Comparison of ENCODE assay signal across 25 cellular contexts in the genomic region with DNA sequence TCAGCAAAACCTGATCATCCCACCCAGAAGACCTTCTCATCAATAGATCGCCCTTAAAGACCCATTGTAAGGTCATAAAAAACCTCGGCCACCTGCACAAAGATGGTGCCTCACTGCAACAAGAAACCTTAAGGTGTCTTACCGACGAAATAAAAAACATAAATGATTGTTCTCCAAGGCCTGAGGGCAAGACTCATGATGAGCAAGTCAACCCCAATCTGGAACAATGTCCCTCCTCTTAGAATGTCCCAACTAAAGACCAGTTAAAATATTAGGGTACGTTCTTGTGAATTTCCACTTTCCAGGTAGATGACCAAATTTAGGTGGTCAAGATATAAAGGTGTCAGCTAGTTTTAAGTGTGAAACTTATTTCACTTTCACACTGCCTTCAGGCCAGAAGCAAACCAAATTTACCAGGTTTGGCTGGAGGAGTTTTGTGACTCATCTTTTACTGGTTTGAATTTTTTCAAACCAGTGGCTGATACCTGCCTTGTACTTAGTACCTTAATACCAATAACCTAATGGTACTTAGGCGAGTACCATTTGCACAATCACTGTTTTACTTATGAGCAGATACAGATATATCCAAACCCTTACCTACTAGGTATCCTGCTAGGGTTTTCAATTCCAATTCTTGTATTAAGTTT. TPM values are rescaled to one million over a fixed set of nuclear protein-coding genes. Genes with fewer than 3 reads are reported as not detected.
DNase-seq lines count a peak whose midpoint lies in the region; ATAC-seq and TF ChIP-seq lines count a peak whose summit lies in the region.
"Had no signal": no experiment of that assay in that cellular context is flagged by ENCODE, and none has a peak within 500 bp of the region (broad histone marks: within the 10 kb centered on the region; RNA-seq: fewer than 3 reads in every experiment).

No MANE protein-coding gene starts in this region.

- no peaks in the 10 kb centered on the region for H4K20me1 ChIP-seq in PC-3 (ENCODE audit: low read length)

- CTCF ChIA-PET in PC-3 (lab: Charles Lee) = no interaction called here

- H3K4me3 Mint-ChIP-seq in stimulated activated naive CD8-positive, alpha-beta T cell treated with anti-CD3 and anti-CD28 coated beads, Interleukin-15, Interleukin-2, amounts not matched to agents 100 ng/mL and 50 ng/mL, for 24 hours = no peak overlapping the region
- no peak overlapping the region for H3K4me3 Mint-ChIP-seq in immature natural killer cell
- no peak overlapping the region for H3K4me3 Mint-ChIP-seq in CD14-positive monocyte
- H3K4me3 Mint-ChIP-seq: activated CD8-positive, alpha-beta memory T cell treated with anti-CD3 and anti-CD28 coated beads, Interleukin-2, amount 10 ng/mL, durations not matched to agents 7 days and 5 days; effector memory CD8-positive, alpha-beta T cell had no signal

- no peaks in the 10 kb centered on the region for H3K79me2 ChIP-seq in PC-3 (ENCODE audit: low read length)
- H3K79me2 ChIP-seq: parathyroid adenoma had no signal

- H3K27ac Mint-ChIP-seq in stimulated activated naive CD8-positive, alpha-beta T cell treated with anti-CD3 and anti-CD28 coated beads, Interleukin-15, Interleukin-2, amounts not matched to agents 100 ng/mL and 50 ng/mL, for 24 hours = peak overlapping the region; percentile 5
- H3K27ac Mint-ChIP-seq in immature natural killer cell (peak overlapping the region in 4 of 6 donors; percentile 28 to 77 (median 54)), CD14-positive monocyte (no peak overlapping the region)

- intact Hi-C loops in PC-3 (cut with micrococcal nuclease) = no loop called here
- intact Hi-C loops in CD14-positive monocyte (cut with micrococcal nuclease) = no loop called here
- intact Hi-C loops in dorsolateral prefrontal cortex (cut with DNase I) = no loop called here

- TF ChIP-seq CTCF in PC-3 (conservative IDR thresholded peaks at IDR 0.05; ENCODE audit: low read depth, low read length) (no peak), CD14-positive monocyte (IDR thresholded peaks at IDR 0.05) (no peak), dorsolateral prefrontal cortex (IDR thresholded peaks at IDR 0.05 in 54 of 56, conservative IDR thresholded peaks at IDR 0.05 in 2 of 56; ENCODE audit: low read depth in 1 of 56, partially characterized antibody in 56 of 56) (no peak)

- no peak overlapping the region for H3K27ac ChIP-seq in PC-3 (ENCODE audit: low read length)
- H3K27ac ChIP-seq in dorsolateral prefrontal cortex = peak overlapping the region in 1 of 59 donors; percentile 5
- H3K27ac ChIP-seq: parathyroid adenoma, tibial artery had no signal

- peaks cover 31% of the 10 kb centered on the region for H3K4me1 Mint-ChIP-seq in stimulated activated naive CD8-positive, alpha-beta T cell treated with anti-CD3 and anti-CD28 coated beads, Interleukin-15, Interleukin-2, amounts not matched to agents 100 ng/mL and 50 ng/mL, for 24 hours (ENCODE audit: low read depth)
- peaks cover 7 to 41% of the 10 kb centered on the region in 2 donors for H3K4me1 Mint-ChIP-seq in immature natural killer cell
- H3K4me1 Mint-ChIP-seq in CD14-positive monocyte = no peaks in the 10 kb centered on the region

- no peaks in the 10 kb centered on the region for H3K4me1 ChIP-seq in PC-3 (ENCODE audit: insufficient read depth, low read length)
- H3K4me1 ChIP-seq: parathyroid adenoma had no signal

- POLR2A ChIA-PET in PC-3 (lab: Charles Lee; ENCODE audit: unreplicated experiment) = no interaction called here

- no peaks in the 10 kb centered on the region for H3K9me3 ChIP-seq in PC-3 (ENCODE audit: low read length)
- H3K9me3 ChIP-seq: tibial artery had no signal

- no peaks in the 10 kb centered on the region for H3K27me3 Mint-ChIP-seq in stimulated activated naive CD8-positive, alpha-beta T cell treated with anti-CD3 and anti-CD28 coated beads, Interleukin-15, Interleukin-2, amounts not matched to agents 100 ng/mL and 50 ng/mL, for 24 hours
- H3K27me3 Mint-ChIP-seq in immature natural killer cell (ENCODE audit: low read depth in 3 of 3) = peaks cover 0 to 5% (median 2%) of the 10 kb centered on the region in 3 donors
- H3K27me3 Mint-ChIP-seq in CD14-positive monocyte (ENCODE audit: low read depth in 3 of 3) = no peaks in the 10 kb centered on the region
- H3K27me3 Mint-ChIP-seq: activated CD8-positive, alpha-beta memory T cell treated with anti-CD3 and anti-CD28 coated beads, Interleukin-2, amount 10 ng/mL, durations not matched to agents 7 days and 5 days; effector memory CD8-positive, alpha-beta T cell had no signal

- peaks cover 74% of the 10 kb centered on the region for H3K36me3 Mint-ChIP-seq in stimulated activated naive CD8-positive, alpha-beta T cell treated with anti-CD3 and anti-CD28 coated beads, Interleukin-15, Interleukin-2, amounts not matched to agents 100 ng/mL and 50 ng/mL, for 24 hours (ENCODE audit: low read depth)
- H3K36me3 Mint-ChIP-seq in immature natural killer cell (peaks cover 10 to 52% (median 35%) of the 10 kb centered on the region in 3 donors), CD14-positive monocyte (peaks cover 62 to 73% of the 10 kb centered on the region in 2 donors)

- DNase-seq in stimulated activated naive CD8-positive, alpha-beta T cell treated with anti-CD3 and anti-CD28 coated beads, Interleukin-15, Interleukin-2, amounts not matched to agents 100 U/mL and 50 U/mL, for 24 hours = no peak
- DNase-seq in PC-3 (no peak), immature natural killer cell (no peak), CD14-positive monocyte (ENCODE audit: low spot score) (no peak), dorsolateral prefrontal cortex (no peak), superior temporal gyrus (ENCODE audit: extremely low spot score) (no peak)
- DNase-seq: activated CD8-positive, alpha-beta memory T cell treated with anti-CD3 and anti-CD28 coated beads, Interleukin-2, amount 10 ng/mL, durations not matched to agents 7 days and 5 days; activated effector memory CD4-positive, alpha-beta T cell treated with anti-CD3 and anti-CD28 coated beads, Interleukin-2, amount 50 U/mL, for 16 hours; COR-L47; effector memory CD8-positive, alpha-beta T cell; left cardiac atrium; mesenchymal stem cell; MM.1S; NCI-H1436 treated with DMSO at 0.1 percent for 48 hours; NCI-H524 treated with DMSO at 0.1 percent for 48 hours; RPMI8226; stimulated activated naive CD4-positive, alpha-beta T cell; T1000; tibial artery had no signal

- H2AFZ ChIP-seq in PC-3 (ENCODE audit: low read length) = no peak overlapping the region
- H2AFZ ChIP-seq: parathyroid adenoma had no signal

- BruUV-seq in PC-3 (replicated peaks; lab: Mats Ljungman, UMichigan) = TSS peak; percentile 67

- H3K9me2 ChIP-seq in PC-3 (replicated peaks; ENCODE audit: low read length) = no peaks in the 10 kb centered on the region

- no peak overlapping the region for H3K4me2 ChIP-seq in PC-3 (ENCODE audit: low read length)

- ATAC-seq in stimulated activated naive CD8-positive, alpha-beta T cell treated with anti-CD3 and anti-CD28 coated beads, Interleukin-15, Interleukin-2, amounts not matched to agents 100 U/mL and 50 U/mL, for 24 hours = no peak
- peak; percentile 34; the same call in 1 of the 2 replicates for ATAC-seq in PC-3
- ATAC-seq: activated CD4-positive, CD25-positive, alpha-beta regulatory T cell treated with anti-CD3 and anti-CD28 coated beads, Interleukin-2, amount 50 U/mL, for 24 hours; activated CD8-positive, alpha-beta memory T cell treated with anti-CD3 and anti-CD28 coated beads, Interleukin-2, amount 10 ng/mL, durations not matched to agents 7 days and 5 days; effector memory CD8-positive, alpha-beta T cell; sciatic nerve had no signal

- peaks cover 56% of the 10 kb centered on the region for H3K36me3 ChIP-seq in PC-3 (ENCODE audit: low read depth, low read length)

- H3K27me3 ChIP-seq in PC-3 (ENCODE audit: low read length) (no peaks in the 10 kb centered on the region), dorsolateral prefrontal cortex (no peaks in the 10 kb centered on the region)
- H3K27me3 ChIP-seq: tibial artery had no signal

- no peak overlapping the region for H3K4me3 ChIP-seq in PC-3 (ENCODE audit: low read length)
- no peak overlapping the region for H3K4me3 ChIP-seq in dorsolateral prefrontal cortex
- H3K4me3 ChIP-seq: SK-N-MC, tibial artery had no signal

- no peaks in the 10 kb centered on the region for H3K9me3 Mint-ChIP-seq in stimulated activated naive CD8-positive, alpha-beta T cell treated with anti-CD3 and anti-CD28 coated beads, Interleukin-15, Interleukin-2, amounts not matched to agents 100 ng/mL and 50 ng/mL, for 24 hours
- H3K9me3 Mint-ChIP-seq in immature natural killer cell = no peaks in the 10 kb centered on the region
- H3K9me3 Mint-ChIP-seq in CD14-positive monocyte = no peaks in the 10 kb centered on the region
- H3K9me3 Mint-ChIP-seq: effector memory CD8-positive, alpha-beta T cell had no signal

- peaks cover 10% of the 10 kb centered on the region for H3F3A ChIP-seq in PC-3 (ENCODE audit: low read length, unreplicated experiment)

- H3K9ac ChIP-seq in PC-3 (ENCODE audit: low read length) = no peak overlapping the region
- H3K9ac ChIP-seq: parathyroid adenoma had no signal

RNA-seq across cellular contexts. Expression of a gene that starts 14.9 kb away (rescaled TPM):
- total RNA-seq in PC-3 (2014; rRNA removed) (17.7 and 22.6 TPM in 2 replicates), dorsolateral prefrontal cortex (1 to 10 TPM in 88 of 120 experiments, under 1 TPM in 30, not detected in 2; 0.35 to 4.3 (median 1.4) TPM)
- polyA plus RNA-seq in immature natural killer cell (under 1 TPM in 1 of 3 donors, not detected in 2; 0.56 TPM), CD14-positive monocyte (not detected)

RNA-seq across cellular contexts. Expression of a gene that starts 23.3 kb away (rescaled TPM):
- total RNA-seq in PC-3 (2014; rRNA removed) (333 and 512 TPM in 2 replicates), dorsolateral prefrontal cortex (100 to 1,000 TPM; 359 to 670 (median 471) TPM)
- polyA plus RNA-seq in immature natural killer cell (10 to 100 TPM; 25.9 to 59.1 (median 26.9) TPM), CD14-positive monocyte (10 to 100 TPM; 31.4 to 36.3 TPM)

RNA-seq across cellular contexts. Expression of a gene that starts 27.8 kb away (rescaled TPM):
- not detected in 2 replicates for total RNA-seq in PC-3 (2014; rRNA removed)
- not detected for polyA plus RNA-seq in immature natural killer cell
- not detected for polyA plus RNA-seq in CD14-positive monocyte
- total RNA-seq in dorsolateral prefrontal cortex = 100 to 1,000 TPM in 35 of 120 experiments, 10 to 100 TPM in 85; 21.0 to 129 (median 87.1) TPM
- total RNA-seq: activated CD8-positive, alpha-beta memory T cell treated with anti-CD3 and anti-CD28 coated beads, Interleukin-2, amount 10 ng/mL, durations not matched to agents 7 days and 5 days; fibroblast of lung had no signal
- polyA plus RNA-seq: fibroblast of lung had no signal

Comparison
In these comparisons a context has a peak if more than half of its experiments do, and no peak if none do; other contexts are left out.
1. H3K27ac Mint-ChIP-seq: peak in stimulated activated naive CD8-positive, alpha-beta T cell treated with anti-CD3 and anti-CD28 coated beads, Interleukin-15, Interleukin-2, amounts not matched to agents 100 ng/mL and 50 ng/mL, for 24 hours (single experiment) and immature natural killer cell (4 of 6); none in CD14-positive monocyte (0 of 7).
2. RNA of a gene that starts 27.8 kb away (total RNA-seq): 21.0 to 129 TPM in dorsolateral prefrontal cortex; not detected in PC-3; every median in the first group is over 10 times any median in the second.